ENCODE assay signal across 10 cellular contexts in genomic region chr2:18345848-18346247, GRCh38.
DNase-seq lines count a peak whose midpoint lies in the region; ATAC-seq and TF ChIP-seq lines count a peak whose summit lies in the region.
"Had no signal": no experiment of that assay in that cellular context is flagged by ENCODE, and none has a peak within 500 bp of the region (broad histone marks: within the 10 kb centered on the region; RNA-seq: fewer than 3 reads in every experiment).

No MANE protein-coding gene starts in this region.

- peaks cover 14% of the 10 kb centered on the region for H3K4me1 Mint-ChIP-seq in glutamatergic neuron (ENCODE audit: low read depth, unreplicated experiment)
- no peaks in the 10 kb centered on the region for H3K4me1 Mint-ChIP-seq in activated naive CD8-positive, alpha-beta T cell treated with anti-CD3 and anti-CD28 coated beads for 36 hours

- no peak overlapping the region for H3K4me3 ChIP-seq in stomach
- H3K4me3 ChIP-seq: esophagus muscularis mucosa had no signal

- TF ChIP-seq EP300 in stomach (IDR thresholded peaks at IDR 0.05) = no peak

- H3K4me3 Mint-ChIP-seq in glutamatergic neuron (ENCODE audit: unreplicated experiment) = peak overlapping the region; percentile 0
- no peak overlapping the region for H3K4me3 Mint-ChIP-seq in activated naive CD8-positive, alpha-beta T cell treated with anti-CD3 and anti-CD28 coated beads for 36 hours

- 53 to 75% (median 61%) methylated on average over 5 of the region's 5 CpGs for WGBS in stomach, 5 donors

- intact Hi-C loops in stomach (cut with DNase I; ENCODE audit: low total_unique reads) = no loop called here

- no peaks in the 10 kb centered on the region for H3K36me3 ChIP-seq in stomach
- H3K36me3 ChIP-seq: esophagus muscularis mucosa had no signal

- DNase-seq in HuH-7.5 (ENCODE audit: low spot score) = peak; percentile 6
- peak; percentile 65 for DNase-seq in SHP77 treated with DMSO at 0.1 percent for 48 hours (lab: John Stamatoyannopoulos, UW)
- DNase-seq in glutamatergic neuron = peak; percentile 46
- peak; percentile 57 for DNase-seq in stomach
- DNase-seq in RWPE1 (ENCODE audit: low spot score) = no peak
- DNase-seq in activated naive CD8-positive, alpha-beta T cell treated with anti-CD3 and anti-CD28 coated beads for 36 hours = no peak
- DNase-seq: amniotic stem cell, NCI-H1417 treated with DMSO at 0.1 percent for 48 hours had no signal

- H3K4me1 ChIP-seq in stomach = peaks cover 0 to 9% (median 4%) of the 10 kb centered on the region in 4 donors

- CTCF ChIA-PET in RWPE1 (lab: Yijun Ruan, JAX) = interaction anchor here (0.5 to 0.6 kb wide), 2 partner anchors 26 to 244 kb away, joined by 3 read pairs; no protein-coding TSS in a partner anchor

- no peak for ATAC-seq in HG03196 (IDR thresholded peaks at IDR 0.05; ENCODE audit: unreplicated experiment)

- H3K27me3 ChIP-seq in stomach = no peaks in the 10 kb centered on the region
- H3K27me3 ChIP-seq: esophagus muscularis mucosa had no signal

- H3K27ac Mint-ChIP-seq in glutamatergic neuron (ENCODE audit: unreplicated experiment) = peak overlapping the region; percentile 57
- H3K27ac Mint-ChIP-seq in activated naive CD8-positive, alpha-beta T cell treated with anti-CD3 and anti-CD28 coated beads for 36 hours = no peak overlapping the region

- no peak for TF ChIP-seq CTCF in glutamatergic neuron (IDR thresholded peaks at IDR 0.05; ENCODE audit: partially characterized antibody, unreplicated experiment)
- no peak for TF ChIP-seq CTCF in stomach (IDR thresholded peaks at IDR 0.05)
- no peak for TF ChIP-seq CTCF in RWPE1 (conservative IDR thresholded peaks at IDR 0.05; ENCODE audit: low read depth)

- no peak for TF ChIP-seq POLR2A in stomach (IDR thresholded peaks at IDR 0.05)

- POLR2A ChIA-PET in RWPE1 (lab: Yijun Ruan, JAX; ENCODE audit: low non-redundant PET) = no interaction called here

- peaks cover 1% of the 10 kb centered on the region for H3K9me3 Mint-ChIP-seq in glutamatergic neuron (ENCODE audit: unreplicated experiment)
- H3K9me3 Mint-ChIP-seq in activated naive CD8-positive, alpha-beta T cell treated with anti-CD3 and anti-CD28 coated beads for 36 hours = peaks cover under 1% of the 10 kb centered on the region

- H3K27me3 Mint-ChIP-seq in glutamatergic neuron (ENCODE audit: unreplicated experiment) = no peaks in the 10 kb centered on the region
- H3K27me3 Mint-ChIP-seq in activated naive CD8-positive, alpha-beta T cell treated with anti-CD3 and anti-CD28 coated beads for 36 hours = no peaks in the 10 kb centered on the region

- H3K9me3 ChIP-seq in stomach = no peaks in the 10 kb centered on the region
- H3K9me3 ChIP-seq: esophagus muscularis mucosa had no signal

- no peaks in the 10 kb centered on the region for H3K36me3 Mint-ChIP-seq in glutamatergic neuron (ENCODE audit: unreplicated experiment)
- H3K36me3 Mint-ChIP-seq in activated naive CD8-positive, alpha-beta T cell treated with anti-CD3 and anti-CD28 coated beads for 36 hours = no peaks in the 10 kb centered on the region

- H3K27ac ChIP-seq in stomach (peak overlapping the region in 1 of 5 donors; percentile 26), RWPE1 (no peak overlapping the region)
- H3K27ac ChIP-seq: esophagus muscularis mucosa had no signal

Comparison
In these comparisons a context has a peak if more than half of its experiments do, and no peak if none do; other contexts are left out.
1. DNase-seq: peak in HuH-7.5 (single experiment), SHP77 treated with DMSO at 0.1 percent for 48 hours (single experiment), glutamatergic neuron (single experiment) and stomach (single experiment); none in RWPE1 (single experiment) and activated naive CD8-positive, alpha-beta T cell treated with anti-CD3 and anti-CD28 coated beads for 36 hours (single experiment).